ENCODE assay signal across 1 cellular context in the genomic region with DNA sequence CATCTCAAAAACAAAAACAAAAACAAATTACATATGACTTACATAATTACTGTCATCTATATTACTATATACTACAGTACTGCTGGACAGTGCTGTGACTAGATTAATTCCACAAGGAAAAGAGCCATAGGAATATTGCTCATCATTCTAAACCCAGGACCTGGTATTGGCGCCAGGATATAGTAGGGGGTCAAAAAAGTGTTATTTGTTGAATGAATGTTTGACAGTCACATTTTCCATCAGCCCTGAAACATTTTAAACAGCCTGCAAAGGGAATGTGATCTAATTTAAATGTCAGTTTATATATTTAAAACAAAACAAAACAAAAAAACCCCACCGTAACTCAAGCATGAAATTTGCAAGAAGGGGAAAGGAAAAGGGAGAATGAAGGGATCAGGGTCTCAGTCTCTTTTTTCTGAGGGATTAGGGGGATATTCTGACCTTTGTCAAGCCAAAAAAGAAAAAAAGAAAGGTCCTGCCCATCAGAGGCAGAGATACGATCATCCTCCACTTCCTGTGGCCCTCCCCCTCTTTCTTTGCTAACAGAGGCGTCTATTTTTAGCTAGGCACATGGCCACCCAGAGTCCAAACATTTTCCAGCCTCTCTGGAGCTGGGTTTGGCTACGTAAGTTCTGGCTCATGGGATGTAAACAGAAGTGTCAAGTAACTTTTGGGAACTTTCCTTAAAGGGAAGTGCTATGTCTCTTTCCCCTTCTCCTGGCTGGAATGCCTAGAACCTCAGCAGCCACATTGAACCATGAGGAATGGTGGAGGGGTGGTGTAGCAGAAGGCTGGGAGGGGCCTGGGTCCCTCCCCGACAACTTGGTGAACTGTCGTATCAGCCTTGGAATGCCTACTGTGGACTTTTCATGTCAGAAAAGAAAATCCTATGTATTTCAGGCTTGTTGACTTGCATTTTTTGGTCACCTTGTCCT.
A peak's percentile ranks its signal among the peaks of the same experiment; 100 is the strongest.
TF ChIP-seq lines count a peak whose summit lies in the region.

No MANE protein-coding gene starts in this region.

TF ChIP-seq in K562, 482 proteins besides CTCF, POLR2A, EP300 and RAD21 (continued from another document and continues in another):
- TF ChIP-seq SOX6 (IDR thresholded peaks at IDR 0.05), result peak; percentile 86
- no peak for TF ChIP-seq RUNX1 (IDR thresholded peaks at IDR 0.05; ENCODE audit: low read depth)
- peak; percentile 83 for TF ChIP-seq GABPA (tag; conservative IDR thresholded peaks at IDR 0.05; ENCODE audit: low read depth)
- TF ChIP-seq E2F8 (IDR thresholded peaks at IDR 0.05; ENCODE audit: low read depth, partially characterized antibody), result no peak
- TF ChIP-seq ZNF41 (CRISPR knock-in tag; conservative IDR thresholded peaks at IDR 0.05), result 0 out of 2 replicates have a peak, but pooled peaks have one; percentile 31
- TF ChIP-seq HNRNPUL1 (IDR thresholded peaks at IDR 0.05; ENCODE audit: low read length), result no peak
- no peak for TF ChIP-seq RERE (CRISPR knock-in tag; IDR thresholded peaks at IDR 0.05; ENCODE audit: borderline replicate concordance)
- no peak for TF ChIP-seq C11orf30 (IDR thresholded peaks at IDR 0.05; ENCODE audit: low read depth)
- peak; percentile 77; the same call in 1 of the 2 replicates for TF ChIP-seq ZNF668 (CRISPR knock-in tag; IDR thresholded peaks at IDR 0.05)
- TF ChIP-seq ZNF589 (CRISPR knock-in tag; IDR thresholded peaks at IDR 0.05; ENCODE audit: low read depth), result peak; percentile 91
- 0 out of 4 replicates have a peak, but pooled peaks of 1 of the 2 experiments have one; percentile 27 for TF ChIP-seq NONO (IDR thresholded peaks at IDR 0.05; ENCODE audit: low read depth in 2 of 2, low read length in 1 of 2)
- TF ChIP-seq CCAR2 (IDR thresholded peaks at IDR 0.05; ENCODE audit: low read depth, low read length), result no peak
- TF ChIP-seq MBD2 (IDR thresholded peaks at IDR 0.05; ENCODE audit: borderline replicate concordance, low read depth), result peak; percentile 59; the same call in 1 of the 2 replicates
- no peak for TF ChIP-seq FOXA3 (CRISPR knock-in tag; conservative IDR thresholded peaks at IDR 0.05 in 1 of 2, IDR thresholded peaks at IDR 0.05 in 1 of 2)
- TF ChIP-seq, protein P1, sequence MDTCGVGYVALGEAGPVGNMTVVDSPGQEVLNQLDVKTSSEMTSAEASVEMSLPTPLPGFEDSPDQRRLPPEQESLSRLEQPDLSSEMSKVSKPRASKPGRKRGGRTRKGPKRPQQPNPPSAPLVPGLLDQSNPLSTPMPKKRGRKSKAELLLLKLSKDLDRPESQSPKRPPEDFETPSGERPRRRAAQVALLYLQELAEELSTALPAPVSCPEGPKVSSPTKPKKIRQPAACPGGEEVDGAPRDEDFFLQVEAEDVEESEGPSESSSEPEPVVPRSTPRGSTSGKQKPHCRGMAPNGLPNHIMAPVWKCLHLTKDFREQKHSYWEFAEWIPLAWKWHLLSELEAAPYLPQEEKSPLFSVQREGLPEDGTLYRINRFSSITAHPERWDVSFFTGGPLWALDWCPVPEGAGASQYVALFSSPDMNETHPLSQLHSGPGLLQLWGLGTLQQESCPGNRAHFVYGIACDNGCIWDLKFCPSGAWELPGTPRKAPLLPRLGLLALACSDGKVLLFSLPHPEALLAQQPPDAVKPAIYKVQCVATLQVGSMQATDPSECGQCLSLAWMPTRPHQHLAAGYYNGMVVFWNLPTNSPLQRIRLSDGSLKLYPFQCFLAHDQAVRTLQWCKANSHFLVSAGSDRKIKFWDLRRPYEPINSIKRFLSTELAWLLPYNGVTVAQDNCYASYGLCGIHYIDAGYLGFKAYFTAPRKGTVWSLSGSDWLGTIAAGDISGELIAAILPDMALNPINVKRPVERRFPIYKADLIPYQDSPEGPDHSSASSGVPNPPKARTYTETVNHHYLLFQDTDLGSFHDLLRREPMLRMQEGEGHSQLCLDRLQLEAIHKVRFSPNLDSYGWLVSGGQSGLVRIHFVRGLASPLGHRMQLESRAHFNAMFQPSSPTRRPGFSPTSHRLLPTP (IDR thresholded peaks at IDR 0.05; ENCODE audit: borderline replicate concordance, extremely low read depth, insufficient read length), result no peak
- TF ChIP-seq, protein P2, sequence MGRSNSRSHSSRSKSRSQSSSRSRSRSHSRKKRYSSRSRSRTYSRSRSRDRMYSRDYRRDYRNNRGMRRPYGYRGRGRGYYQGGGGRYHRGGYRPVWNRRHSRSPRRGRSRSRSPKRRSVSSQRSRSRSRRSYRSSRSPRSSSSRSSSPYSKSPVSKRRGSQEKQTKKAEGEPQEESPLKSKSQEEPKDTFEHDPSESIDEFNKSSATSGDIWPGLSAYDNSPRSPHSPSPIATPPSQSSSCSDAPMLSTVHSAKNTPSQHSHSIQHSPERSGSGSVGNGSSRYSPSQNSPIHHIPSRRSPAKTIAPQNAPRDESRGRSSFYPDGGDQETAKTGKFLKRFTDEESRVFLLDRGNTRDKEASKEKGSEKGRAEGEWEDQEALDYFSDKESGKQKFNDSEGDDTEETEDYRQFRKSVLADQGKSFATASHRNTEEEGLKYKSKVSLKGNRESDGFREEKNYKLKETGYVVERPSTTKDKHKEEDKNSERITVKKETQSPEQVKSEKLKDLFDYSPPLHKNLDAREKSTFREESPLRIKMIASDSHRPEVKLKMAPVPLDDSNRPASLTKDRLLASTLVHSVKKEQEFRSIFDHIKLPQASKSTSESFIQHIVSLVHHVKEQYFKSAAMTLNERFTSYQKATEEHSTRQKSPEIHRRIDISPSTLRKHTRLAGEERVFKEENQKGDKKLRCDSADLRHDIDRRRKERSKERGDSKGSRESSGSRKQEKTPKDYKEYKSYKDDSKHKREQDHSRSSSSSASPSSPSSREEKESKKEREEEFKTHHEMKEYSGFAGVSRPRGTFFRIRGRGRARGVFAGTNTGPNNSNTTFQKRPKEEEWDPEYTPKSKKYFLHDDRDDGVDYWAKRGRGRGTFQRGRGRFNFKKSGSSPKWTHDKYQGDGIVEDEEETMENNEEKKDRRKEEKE (IDR thresholded peaks at IDR 0.05; ENCODE audit: borderline replicate concordance in 1 of 2, control insufficient read depth in 1 of 2, low read depth in 2 of 2, low read length in 1 of 2), result no peak
- TF ChIP-seq HNRNPLL (IDR thresholded peaks at IDR 0.05; ENCODE audit: low read depth, low read length, poor library complexity, severe bottlenecking), result no peak
- TF ChIP-seq ZNF124 (CRISPR knock-in tag; IDR thresholded peaks at IDR 0.05), result no peak
- 0 out of 2 replicates have a peak, but pooled peaks have one; percentile 8 for TF ChIP-seq CREB1 (IDR thresholded peaks at IDR 0.05)
- TF ChIP-seq CREB1 (CRISPR knock-in tag; IDR thresholded peaks at IDR 0.05), result no peak
- TF ChIP-seq HCFC1 (IDR thresholded peaks at IDR 0.05; ENCODE audit: low read depth, low read length), result no peak
- 0 out of 4 replicates have a peak, but pooled peaks of 1 of the 2 experiments have one; percentile 36 for TF ChIP-seq NRF1 (conservative IDR thresholded peaks at IDR 0.05 in 1 of 2, IDR thresholded peaks at IDR 0.05 in 1 of 2)
- 0 out of 2 replicates have a peak, but pooled peaks have one; percentile 40 for TF ChIP-seq CBX5 (IDR thresholded peaks at IDR 0.05; ENCODE audit: borderline replicate concordance, low read depth)
- no peak for TF ChIP-seq SNAPC5 (CRISPR knock-in tag; IDR thresholded peaks at IDR 0.05)
- no peak for TF ChIP-seq MCM7 (IDR thresholded peaks at IDR 0.05)
- TF ChIP-seq ZNF551 (CRISPR knock-in tag; IDR thresholded peaks at IDR 0.05), result no peak
- TF ChIP-seq MCM3 (IDR thresholded peaks at IDR 0.05), result no peak
- TF ChIP-seq ZFP30 (CRISPR knock-in tag; IDR thresholded peaks at IDR 0.05; ENCODE audit: borderline replicate concordance), result no peak
- no peak for TF ChIP-seq RREB1 (CRISPR knock-in tag; IDR thresholded peaks at IDR 0.05)
- 0 out of 4 replicates have a peak, but pooled peaks have one; percentile 19 to 44 for TF ChIP-seq KDM1A (IDR thresholded peaks at IDR 0.05)
- TF ChIP-seq TAL1 (IDR thresholded peaks at IDR 0.05), result peak; percentile 39
- no peak for TF ChIP-seq MED1 (CRISPR knock-in tag; IDR thresholded peaks at IDR 0.05; ENCODE audit: borderline replicate concordance)
- TF ChIP-seq ZNF239 (CRISPR knock-in tag; IDR thresholded peaks at IDR 0.05), result 0 out of 2 replicates have a peak, but pooled peaks have one; percentile 28
- TF ChIP-seq ZNF347 (CRISPR knock-in tag; IDR thresholded peaks at IDR 0.05; ENCODE audit: low read depth), result no peak
- peak; percentile 67; the same call in 1 of the 2 replicates for TF ChIP-seq KLF6 (CRISPR knock-in tag; IDR thresholded peaks at IDR 0.05; ENCODE audit: borderline replicate concordance)
- no peak for TF ChIP-seq SIRT6 (IDR thresholded peaks at IDR 0.05; ENCODE audit: low read depth, low read length)
